Comparison of ENCODE assay signal across 8 cellular contexts in the genomic region with DNA sequence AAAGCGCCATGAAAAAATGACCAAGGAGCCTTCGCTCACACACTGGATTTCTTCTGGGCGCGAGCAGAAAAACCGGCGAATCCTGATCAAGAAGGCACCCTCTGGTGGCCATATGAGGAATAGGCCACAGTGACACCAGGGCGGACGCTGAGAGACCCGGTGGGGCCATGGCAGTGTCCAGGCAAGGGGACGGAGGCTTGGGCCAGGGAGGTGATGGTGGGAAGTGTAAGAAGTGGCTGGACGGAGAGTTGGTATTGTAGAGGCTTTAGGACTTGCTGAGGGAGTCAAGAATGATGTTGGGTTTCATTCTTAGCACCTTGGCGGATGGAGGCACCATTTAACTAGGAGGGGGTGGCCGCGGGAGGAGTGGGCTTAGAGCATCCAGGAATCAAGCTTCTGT. TPM values are rescaled to one million over a fixed set of nuclear protein-coding genes. Genes with fewer than 3 reads are reported as not detected.
DNase-seq lines count a peak whose midpoint lies in the region; ATAC-seq and TF ChIP-seq lines count a peak whose summit lies in the region.

No MANE protein-coding gene starts in this region.

- peak overlapping the region; percentile 68 to 98 (median 69) for H3K27ac Mint-ChIP-seq in CD4-positive, CD25-positive, alpha-beta regulatory T cell
- peak overlapping the region; percentile 24 for H3K27ac Mint-ChIP-seq in activated T-helper 17 cell treated with anti-CD3 and anti-CD28 coated beads, Interleukin-2, amount 50 U/mL, for 72 hours

- CTCF ChIA-PET in PC-3 (lab: Charles Lee) = no interaction called here

- no peaks in the 10 kb centered on the region for H3K36me3 Mint-ChIP-seq in CD4-positive, CD25-positive, alpha-beta regulatory T cell
- H3K36me3 Mint-ChIP-seq in activated T-helper 17 cell treated with anti-CD3 and anti-CD28 coated beads, Interleukin-2, amount 50 U/mL, for 72 hours (ENCODE audit: low read depth) = no peaks in the 10 kb centered on the region

- no peak overlapping the region for H2AFZ ChIP-seq in PC-3 (ENCODE audit: low read length)

- H3K36me3 ChIP-seq in CD4-positive, CD25-positive, alpha-beta regulatory T cell (ENCODE audit: control insufficient read depth, insufficient read depth, low read length) = no peaks in the 10 kb centered on the region
- H3K36me3 ChIP-seq in PC-3 (ENCODE audit: low read depth, low read length) = no peaks in the 10 kb centered on the region
- peaks cover 0 to 4% of the 10 kb centered on the region in 2 donors for H3K36me3 ChIP-seq in gastroesophageal sphincter
- H3K36me3 ChIP-seq in psoas muscle (ENCODE audit: insufficient read depth in 1 of 2, low read depth in 1 of 2) = no peaks in the 10 kb centered on the region

- no peak for TF ChIP-seq EP300 in gastroesophageal sphincter (IDR thresholded peaks at IDR 0.05)

- peak; percentile 51 to 70 (median 67) for DNase-seq in CD4-positive, CD25-positive, alpha-beta regulatory T cell
- DNase-seq in HCEC 1CT = peak; percentile 37
- DNase-seq in PC-3 = peak; percentile 57
- DNase-seq in psoas muscle = peak in 1 of 2 donors; percentile 59

- no peaks in the 10 kb centered on the region for H3K27me3 ChIP-seq in CD4-positive, CD25-positive, alpha-beta regulatory T cell (ENCODE audit: control insufficient read depth, insufficient read depth, low read length)
- H3K27me3 ChIP-seq in PC-3 (ENCODE audit: low read length) = no peaks in the 10 kb centered on the region
- H3K27me3 ChIP-seq in gastroesophageal sphincter = peaks cover 93% of the 10 kb centered on the region
- H3K27me3 ChIP-seq in psoas muscle (ENCODE audit: insufficient read depth in 3 of 3, low read length in 2 of 3) = peaks cover 7 to 68% (median 8%) of the 10 kb centered on the region in 3 donors

- H3K4me3 ChIP-seq in CD4-positive, CD25-positive, alpha-beta regulatory T cell (ENCODE audit: low read depth, low read length) = peak overlapping the region; percentile 37
- H3K4me3 ChIP-seq in PC-3 (ENCODE audit: low read length) (no peak overlapping the region), gastroesophageal sphincter (no peak overlapping the region), psoas muscle (no peak overlapping the region)

- H4K20me1 ChIP-seq in PC-3 (ENCODE audit: low read length) = no peaks in the 10 kb centered on the region

- POLR2A ChIA-PET in PC-3 (lab: Charles Lee; ENCODE audit: unreplicated experiment) = interaction anchor here (0.6 kb wide), 1 partner anchor 44 kb away, joined by 4 read pairs; no protein-coding TSS in a partner anchor

- H3K9me3 Mint-ChIP-seq in CD4-positive, CD25-positive, alpha-beta regulatory T cell = peaks cover 0 to 4% (median 0%) of the 10 kb centered on the region in 7 donors
- H3K9me3 Mint-ChIP-seq in activated T-helper 17 cell treated with anti-CD3 and anti-CD28 coated beads, Interleukin-2, amount 50 U/mL, for 72 hours = no peaks in the 10 kb centered on the region

- H3K9me3 ChIP-seq in CD4-positive, CD25-positive, alpha-beta regulatory T cell (ENCODE audit: control insufficient read depth in 2 of 2, low read length in 2 of 2) = peaks cover 4 to 7% of the 10 kb centered on the region in 2 experiments
- no peaks in the 10 kb centered on the region for H3K9me3 ChIP-seq in PC-3 (ENCODE audit: low read length)
- peaks cover 0 to 17% (median 0%) of the 10 kb centered on the region in 3 donors for H3K9me3 ChIP-seq in gastroesophageal sphincter
- H3K9me3 ChIP-seq in psoas muscle = no peaks in the 10 kb centered on the region

- WGBS in gastroesophageal sphincter (ENCODE audit: low coverage in 1 of 2), 2 donors = 11 to 18% methylated on average over 12 of the region's 14 CpGs
- WGBS in psoas muscle, 3 donors = 22 to 27% (median 23%) methylated on average over 14 of the region's 14 CpGs

- H3F3A ChIP-seq in PC-3 (ENCODE audit: low read length, unreplicated experiment) = no peaks in the 10 kb centered on the region

- BruUV-seq in PC-3 (replicated peaks; lab: Mats Ljungman, UMichigan) = no TSS peak

- H3K27ac ChIP-seq in CD4-positive, CD25-positive, alpha-beta regulatory T cell (ENCODE audit: insufficient read depth, low read length, poor library complexity, severe bottlenecking) = no peak overlapping the region
- no peak overlapping the region for H3K27ac ChIP-seq in PC-3 (ENCODE audit: low read length)
- no peak overlapping the region for H3K27ac ChIP-seq in gastroesophageal sphincter
- H3K27ac ChIP-seq in psoas muscle = no peak overlapping the region

- H3K4me3 Mint-ChIP-seq in CD4-positive, CD25-positive, alpha-beta regulatory T cell = peak overlapping the region in 3 of 4 donors; percentile 1 to 64 (median 18)
- H3K4me3 Mint-ChIP-seq in activated T-helper 17 cell treated with anti-CD3 and anti-CD28 coated beads, Interleukin-2, amount 50 U/mL, for 72 hours = peak overlapping the region; percentile 24

- H3K4me1 ChIP-seq in CD4-positive, CD25-positive, alpha-beta regulatory T cell (ENCODE audit: control insufficient read depth, insufficient read depth, low read length, poor library complexity, severe bottlenecking) = peaks cover 10% of the 10 kb centered on the region
- H3K4me1 ChIP-seq in PC-3 (ENCODE audit: insufficient read depth, low read length) = peaks cover 24% of the 10 kb centered on the region
- H3K4me1 ChIP-seq in gastroesophageal sphincter = no peaks in the 10 kb centered on the region
- H3K4me1 ChIP-seq in psoas muscle = no peaks in the 10 kb centered on the region

- peak; percentile 82 for TF ChIP-seq CTCF in PC-3 (conservative IDR thresholded peaks at IDR 0.05; ENCODE audit: low read depth, low read length)
- TF ChIP-seq CTCF in gastroesophageal sphincter (IDR thresholded peaks at IDR 0.05) = peak in 3 of 4 experiments; percentile 57 to 84 (median 69)
- TF ChIP-seq CTCF in psoas muscle (IDR thresholded peaks at IDR 0.05) = peak; percentile 75

- H3K4me1 Mint-ChIP-seq in CD4-positive, CD25-positive, alpha-beta regulatory T cell = peaks cover 0 to 33% (median 16%) of the 10 kb centered on the region in 4 donors
- H3K4me1 Mint-ChIP-seq in activated T-helper 17 cell treated with anti-CD3 and anti-CD28 coated beads, Interleukin-2, amount 50 U/mL, for 72 hours = peaks cover 12% of the 10 kb centered on the region

- no peak overlapping the region for H3K9ac ChIP-seq in PC-3 (ENCODE audit: low read length)

- peak; percentile 65 to 78 for ATAC-seq in CD4-positive, CD25-positive, alpha-beta regulatory T cell (ENCODE audit: low read depth in 2 of 2)
- ATAC-seq in PC-3 (peak; percentile 25; the same call in 1 of the 2 replicates), gastroesophageal sphincter (no peak), psoas muscle (peak in 1 of 4 donors; percentile 51), HG02678 (IDR thresholded peaks at IDR 0.05; ENCODE audit: unreplicated experiment) (no peak), HG03097 (IDR thresholded peaks at IDR 0.05; ENCODE audit: low FRiP score, unreplicated experiment) (no peak)
- ATAC-seq in activated T-helper 17 cell treated with anti-CD3 and anti-CD28 coated beads, Interleukin-2, amount 50 U/mL, for 72 hours (replicated peaks) = peak; percentile 84

- intact Hi-C loops in PC-3 (cut with micrococcal nuclease) (no loop called here), psoas muscle (cut with DNase I) (no loop called here)

- peaks cover 12% of the 10 kb centered on the region for H3K27me3 Mint-ChIP-seq in CD4-positive, CD25-positive, alpha-beta regulatory T cell
- H3K27me3 Mint-ChIP-seq in activated T-helper 17 cell treated with anti-CD3 and anti-CD28 coated beads, Interleukin-2, amount 50 U/mL, for 72 hours = no peaks in the 10 kb centered on the region

- peak overlapping the region; percentile 33; the same call in 1 of the 2 replicates for H3K4me2 ChIP-seq in PC-3 (ENCODE audit: low read length)

- no peak for TF ChIP-seq POLR2A in gastroesophageal sphincter (IDR thresholded peaks at IDR 0.05)

- no peaks in the 10 kb centered on the region for H3K79me2 ChIP-seq in PC-3 (ENCODE audit: low read length)

- H3K9me2 ChIP-seq in PC-3 (replicated peaks; ENCODE audit: low read length) = no peaks in the 10 kb centered on the region

RNA-seq across cellular contexts. Expression of gene RAC2, which starts 16.9 kb away (rescaled TPM):
- total RNA-seq in CD4-positive, CD25-positive, alpha-beta regulatory T cell = 537 TPM
- 1,000 to 10,000 TPM in 2 of 4 donors, 100 to 1,000 TPM in 2; 861 to 1,162 (median 988) TPM for polyA plus RNA-seq in CD4-positive, CD25-positive, alpha-beta regulatory T cell
- 50.5 and 54.5 TPM in 2 replicates for total RNA-seq in PC-3 (2014; rRNA removed)
- total RNA-seq in activated T-helper 17 cell treated with anti-CD3 and anti-CD28 coated beads, Interleukin-2, amount 50 U/mL, for 72 hours = 1,000 to 10,000 TPM in 1 of 2 donors, 100 to 1,000 TPM in 1; 674 to 1,069 TPM
- 10 to 100 TPM in 1 of 4 donors, 1 to 10 TPM in 3; 2.0 to 11.3 (median 6.4) TPM for total RNA-seq in gastroesophageal sphincter
- total RNA-seq in psoas muscle = 1 to 10 TPM; 2.3 to 5.0 (median 3.0) TPM
- 1 to 10 TPM in 2 of 3 donors, under 1 TPM in 1; 0.90 to 1.8 (median 1.5) TPM for polyA plus RNA-seq in psoas muscle

RNA-seq across cellular contexts. Expression of gene CYTH4, which starts 21.4 kb away (rescaled TPM):
- 153 TPM for total RNA-seq in CD4-positive, CD25-positive, alpha-beta regulatory T cell
- 10 to 100 TPM; 47.4 to 56.9 (median 48.9) TPM for polyA plus RNA-seq in CD4-positive, CD25-positive, alpha-beta regulatory T cell
- total RNA-seq in PC-3 (2014; rRNA removed) (1.9 and 4.6 TPM in 2 replicates), gastroesophageal sphincter (10 to 100 TPM in 2 of 4 donors, 1 to 10 TPM in 2; 4.2 to 21.3 (median 9.3) TPM), psoas muscle (1 to 10 TPM; 3.0 to 8.5 (median 3.8) TPM)
- 100 to 1,000 TPM in 1 of 2 donors, 10 to 100 TPM in 1; 53.7 to 124 TPM for total RNA-seq in activated T-helper 17 cell treated with anti-CD3 and anti-CD28 coated beads, Interleukin-2, amount 50 U/mL, for 72 hours
- under 1 TPM; 0.63 to 0.83 (median 0.76) TPM for polyA plus RNA-seq in psoas muscle

RNA-seq across cellular contexts. Expression of gene SSTR3, which starts 48.7 kb away (rescaled TPM):
- total RNA-seq in CD4-positive, CD25-positive, alpha-beta regulatory T cell = 4.3 TPM
- 1 to 10 TPM; 2.5 to 4.4 (median 3.6) TPM for polyA plus RNA-seq in CD4-positive, CD25-positive, alpha-beta regulatory T cell
- total RNA-seq in PC-3 (2014; rRNA removed) (0.55 TPM in 1 of 2 replicates, not detected in the other), gastroesophageal sphincter (not detected), psoas muscle (not detected)
- total RNA-seq in activated T-helper 17 cell treated with anti-CD3 and anti-CD28 coated beads, Interleukin-2, amount 50 U/mL, for 72 hours = 10 to 100 TPM in 1 of 2 donors, 1 to 10 TPM in 1; 2.6 to 16.2 TPM
- under 1 TPM in 1 of 3 donors, not detected in 2; 0.01 TPM for polyA plus RNA-seq in psoas muscle

Comparison
In these comparisons a context has a peak if more than half of its experiments do, and no peak if none do; other contexts are left out.
1. ATAC-seq: peak in CD4-positive, CD25-positive, alpha-beta regulatory T cell (2 of 2), PC-3 (single experiment) and activated T-helper 17 cell treated with anti-CD3 and anti-CD28 coated beads, Interleukin-2, amount 50 U/mL, for 72 hours (single experiment); none in gastroesophageal sphincter (single experiment), HG02678 (single experiment) and HG03097 (single experiment).
2. Peak in every context shown above with its lines, with median percentiles within 50 percentile points of each other: CTCF ChIP-seq.